Comparison of ENCODE assay signal across 17 cellular contexts in the genomic region with DNA sequence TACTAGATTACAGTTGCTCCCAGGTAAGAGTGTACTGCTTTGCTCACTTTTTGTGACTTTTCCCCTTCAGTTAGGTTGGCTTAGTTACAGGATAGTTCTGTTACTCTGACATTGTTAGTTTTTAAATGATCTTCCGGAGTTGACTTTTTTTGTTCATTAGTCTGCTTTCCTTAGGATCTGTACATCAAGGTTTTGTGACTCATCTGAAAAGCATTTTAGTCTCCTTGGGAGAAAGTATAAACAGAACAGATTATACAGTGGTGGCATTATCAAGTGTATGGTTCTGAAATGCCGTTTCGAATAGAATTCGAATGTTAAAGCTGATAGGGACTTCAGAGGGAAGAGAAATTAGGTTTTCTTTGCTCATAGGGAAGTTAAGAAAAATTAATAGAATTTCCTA.
DNase-seq lines count a peak whose midpoint lies in the region; ATAC-seq, FAIRE-seq and TF ChIP-seq lines count a peak whose summit lies in the region.
"Had no signal": no experiment of that assay in that cellular context is flagged by ENCODE, and none has a peak within 500 bp of the region (broad histone marks: within the 10 kb centered on the region; RNA-seq: fewer than 3 reads in every experiment).

No MANE protein-coding gene starts in this region.

- no peak overlapping the region for H2AFZ ChIP-seq in astrocyte (ENCODE audit: low read depth, low read length)

- H3K4me1 ChIP-seq in A673 (ENCODE audit: insufficient read depth, low read length, poor library complexity, severe bottlenecking): no peaks in the 10 kb centered on the region
- H3K4me1 ChIP-seq in astrocyte (ENCODE audit: insufficient read depth, low read length): peaks cover 18% of the 10 kb centered on the region
- H3K4me1 ChIP-seq: BLaER1 had no signal

- peak overlapping the region; percentile 60 for H3K4me3 Mint-ChIP-seq in astrocyte (ENCODE audit: unreplicated experiment)
- H3K4me3 Mint-ChIP-seq in activated CD4-positive, alpha-beta T cell treated with anti-CD3 and anti-CD28 coated beads, Interleukin-2, amount 10 ng/mL, durations not matched to agents 24 days and 14 days: no peak overlapping the region
- H3K4me3 Mint-ChIP-seq: IgD-negative memory B cell had no signal

- H3K36me3 Mint-ChIP-seq in astrocyte (ENCODE audit: low read depth, unreplicated experiment): peaks cover 9% of the 10 kb centered on the region
- H3K36me3 Mint-ChIP-seq in activated CD4-positive, alpha-beta T cell treated with anti-CD3 and anti-CD28 coated beads, Interleukin-2, amount 10 ng/mL, durations not matched to agents 24 days and 14 days (ENCODE audit: low read depth): peaks cover 17% of the 10 kb centered on the region

- CTCF ChIA-PET in A673 (lab: Charles Lee): no interaction called here

- FAIRE-seq in astrocyte (lab: Jason Lieb, UNC): peak; percentile 99

- BruUV-seq in A673 (replicated peaks; lab: Mats Ljungman, UMichigan): no TSS peak

- H3K79me2 ChIP-seq in astrocyte (ENCODE audit: insufficient read depth, low read length): peaks cover 11% of the 10 kb centered on the region

- H3K9me3 Mint-ChIP-seq in astrocyte (ENCODE audit: unreplicated experiment): no peaks in the 10 kb centered on the region
- no peaks in the 10 kb centered on the region for H3K9me3 Mint-ChIP-seq in activated CD4-positive, alpha-beta T cell treated with anti-CD3 and anti-CD28 coated beads, Interleukin-2, amount 10 ng/mL, durations not matched to agents 24 days and 14 days
- H3K9me3 Mint-ChIP-seq: IgD-negative memory B cell had no signal

- H3K27ac ChIP-seq in A673 (ENCODE audit: low read depth, low read length, poor library complexity, severe bottlenecking) (no peak overlapping the region), astrocyte (ENCODE audit: low read depth, low read length) (peak overlapping the region; percentile 76)
- H3K27ac ChIP-seq: BLaER1 had no signal

- H3K9ac ChIP-seq in astrocyte (ENCODE audit: low read length): peak overlapping the region; percentile 36
- H3K9ac ChIP-seq: BLaER1 had no signal

- H3K27me3 ChIP-seq in A673 (replicated peaks; ENCODE audit: insufficient read depth, low read depth, low read length, poor library complexity): no peaks in the 10 kb centered on the region
- no peaks in the 10 kb centered on the region for H3K27me3 ChIP-seq in astrocyte (ENCODE audit: insufficient read depth, low read length)
- H3K27me3 ChIP-seq: BLaER1 had no signal

- no peak for TF ChIP-seq CTCF in A673 (conservative IDR thresholded peaks at IDR 0.05; ENCODE audit: low read depth, low read length)
- TF ChIP-seq CTCF in HFF-Myc (IDR thresholded peaks at IDR 0.05; ENCODE audit: low read depth, low read length, missing control alignments): no peak
- TF ChIP-seq CTCF in astrocyte (IDR thresholded peaks at IDR 0.05; ENCODE audit: insufficient read depth, low read depth, low read length): no peak

- ATAC-seq in GM21619 (IDR thresholded peaks at IDR 0.05; ENCODE audit: unreplicated experiment): no peak
- ATAC-seq: stimulated activated naive CD8-positive, alpha-beta T cell treated with anti-CD3 and anti-CD28 coated beads, Interleukin-15, Interleukin-2, amounts not matched to agents 100 U/mL and 50 U/mL, for 24 hours had no signal

- DNase-seq in A673 (ENCODE audit: low spot score) (peak; percentile 51), HFF-Myc (ENCODE audit: extremely low read depth, low read depth) (peak; percentile 5), astrocyte (ENCODE audit: low read depth) (peak; percentile 75), hepatic stellate cell (ENCODE audit: low spot score) (peak; percentile 42), DMS79 treated with DMSO at 0.1 percent for 48 hours (lab: John Stamatoyannopoulos, UW) (no peak), cardiac septum (ENCODE audit: low spot score) (no peak)
- DNase-seq in activated CD4-positive, alpha-beta T cell treated with anti-CD3 and anti-CD28 coated beads, Interleukin-2, amount 10 ng/mL, durations not matched to agents 24 days and 14 days: no peak
- DNase-seq: activated CD8-positive, alpha-beta memory T cell treated with anti-CD3 and anti-CD28 coated beads, Interleukin-2, amount 50 U/mL, for 48 hours; midbrain; NCI-H1105 treated with DMSO at 0.1 percent for 48 hours; NCI-H69; posterior cingulate gyrus; SHP77 treated with DMSO at 0.1 percent for 48 hours; stimulated activated naive CD8-positive, alpha-beta T cell treated with anti-CD3 and anti-CD28 coated beads, Interleukin-15, Interleukin-2, amounts not matched to agents 100 U/mL and 50 U/mL, for 24 hours had no signal

- peak overlapping the region; percentile 67 for H3K4me2 ChIP-seq in astrocyte (ENCODE audit: low read length)
- H3K4me2 ChIP-seq: BLaER1 had no signal

- H3K9me3 ChIP-seq in A673 (ENCODE audit: low read depth, low read length, poor library complexity, severe bottlenecking) (no peaks in the 10 kb centered on the region), astrocyte (ENCODE audit: insufficient read depth, low read depth, low read length) (no peaks in the 10 kb centered on the region)
- H3K9me3 ChIP-seq: BLaER1 had no signal

- intact Hi-C loops in A673 (cut with micrococcal nuclease; ENCODE audit: unreplicated experiment): no loop called here
- intact Hi-C loops in activated CD4-positive, alpha-beta T cell treated with anti-CD3 and anti-CD28 coated beads, Interleukin-2, amount 10 ng/mL, durations not matched to agents 24 days and 14 days (cut with micrococcal nuclease): no loop called here
- intact Hi-C loops in cardiac septum (cut with DNase I): no loop called here

- H3K36me3 ChIP-seq in A673 (ENCODE audit: insufficient read depth, low read length, poor library complexity, severe bottlenecking): peaks cover 41% of the 10 kb centered on the region
- H3K36me3 ChIP-seq in astrocyte (ENCODE audit: insufficient read depth, low read length): peaks cover 31% of the 10 kb centered on the region

- H4K20me1 ChIP-seq in astrocyte (ENCODE audit: insufficient read depth, low read length): peaks cover 3% of the 10 kb centered on the region

- POLR2A ChIA-PET in A673 (lab: Charles Lee; ENCODE audit: low non-redundant PET): no interaction called here

- H3K4me3 ChIP-seq in A673 (ENCODE audit: low read depth, low read length, poor library complexity, severe bottlenecking) (no peak overlapping the region), HFF-Myc (replicated peaks; ENCODE audit: low read depth, low read length) (no peak overlapping the region), astrocyte (ENCODE audit: insufficient read depth, low read depth, low read length) (no peak overlapping the region)
- H3K4me3 ChIP-seq: BLaER1 had no signal

- H3K4me1 Mint-ChIP-seq in astrocyte (ENCODE audit: low read depth, unreplicated experiment): peaks cover 20% of the 10 kb centered on the region
- H3K4me1 Mint-ChIP-seq in activated CD4-positive, alpha-beta T cell treated with anti-CD3 and anti-CD28 coated beads, Interleukin-2, amount 10 ng/mL, durations not matched to agents 24 days and 14 days: peaks cover 4% of the 10 kb centered on the region

- no peaks in the 10 kb centered on the region for H3K27me3 Mint-ChIP-seq in astrocyte (ENCODE audit: low read depth, unreplicated experiment)
- no peaks in the 10 kb centered on the region for H3K27me3 Mint-ChIP-seq in activated CD4-positive, alpha-beta T cell treated with anti-CD3 and anti-CD28 coated beads, Interleukin-2, amount 10 ng/mL, durations not matched to agents 24 days and 14 days
- H3K27me3 Mint-ChIP-seq: IgD-negative memory B cell had no signal

- H3K27ac Mint-ChIP-seq in astrocyte (ENCODE audit: unreplicated experiment): peak overlapping the region; percentile 92
- H3K27ac Mint-ChIP-seq in activated CD4-positive, alpha-beta T cell treated with anti-CD3 and anti-CD28 coated beads, Interleukin-2, amount 10 ng/mL, durations not matched to agents 24 days and 14 days: no peak overlapping the region

Comparison
In these comparisons a context has a peak if more than half of its experiments do, and no peak if none do; other contexts are left out.
1. DNase-seq: peak in A673 (single experiment), HFF-Myc (single experiment), astrocyte (single experiment) and hepatic stellate cell (single experiment); none in DMS79 treated with DMSO at 0.1 percent for 48 hours (single experiment), activated CD4-positive, alpha-beta T cell treated with anti-CD3 and anti-CD28 coated beads, Interleukin-2, amount 10 ng/mL, durations not matched to agents 24 days and 14 days (single experiment) and cardiac septum (single experiment).